In genomic region chr21:15066231-15066577, GRCh38 we compare ENCODE assay signal across 8 cellular contexts. TPM values are rescaled to one million over a fixed set of nuclear protein-coding genes. Genes with fewer than 3 reads are reported as not detected.
A peak's percentile ranks its signal among the peaks of the same experiment; 100 is the strongest.
DNase-seq lines count a peak whose midpoint lies in the region; ATAC-seq and TF ChIP-seq lines count a peak whose summit lies in the region.

No MANE protein-coding gene starts in this region.

- 0% methylated on average over 6 of the region's 6 CpGs for WGBS in right lobe of liver (ENCODE audit: insufficient coverage, low coverage, low lambda C conversion rate, missing lambda C conversion rate)
- WGBS in tibial nerve, 2 donors: 1% methylated on average over 6 of the region's 6 CpGs

- H3K4me1 ChIP-seq in ascending aorta (peaks cover 0 to 16% of the 10 kb centered on the region in 2 donors), right lobe of liver (peaks cover 0 to 13% (median 4%) of the 10 kb centered on the region in 4 donors), tibial nerve (peaks cover 0 to 27% (median 16%) of the 10 kb centered on the region in 4 donors)

- intact Hi-C loops in ascending aorta (cut with DNase I): loop anchor here (5.0 to 10.0 kb wide), 3 partner anchors 61 to 1519 kb away; no protein-coding TSS in a partner anchor
- intact Hi-C loops in right lobe of liver (cut with DNase I): loop anchor here in 1 of 2 donors (10.0 kb wide), 1 partner anchor 201 kb away; no protein-coding TSS in a partner anchor

- TF ChIP-seq POLR2A in right lobe of liver (IDR thresholded peaks at IDR 0.05) (no peak), tibial nerve (IDR thresholded peaks at IDR 0.05) (no peak)

- H3K9me3 Mint-ChIP-seq in activated T-cell treated with anti-CD3 and anti-CD28 coated beads, Interleukin-2, amount 50 U/mL, for 4 hours: no peaks in the 10 kb centered on the region

- H3K36me3 Mint-ChIP-seq in activated T-cell treated with anti-CD3 and anti-CD28 coated beads, Interleukin-2, amount 50 U/mL, for 4 hours (ENCODE audit: insufficient read depth): peaks cover 1% of the 10 kb centered on the region

- no peak for ATAC-seq in activated T-cell treated with anti-CD3 and anti-CD28 coated beads, Interleukin-2, amount 50 U/mL, for 4 hours
- ATAC-seq in right lobe of liver (no peak), HG02981 (IDR thresholded peaks at IDR 0.05; ENCODE audit: unreplicated experiment) (no peak), HG02840 (IDR thresholded peaks at IDR 0.05; ENCODE audit: low FRiP score, unreplicated experiment) (no peak)

- peaks cover 36% of the 10 kb centered on the region for H3K4me1 Mint-ChIP-seq in activated T-cell treated with anti-CD3 and anti-CD28 coated beads, Interleukin-2, amount 50 U/mL, for 4 hours (ENCODE audit: low read depth)

- H3K4me3 ChIP-seq in ascending aorta (peak overlapping the region; percentile 80 to 97), right lobe of liver (peak overlapping the region; percentile 65 to 84 (median 76)), tibial nerve (peak overlapping the region; percentile 88 to 97 (median 96))

- peak overlapping the region; percentile 90 for H3K4me3 Mint-ChIP-seq in activated T-cell treated with anti-CD3 and anti-CD28 coated beads, Interleukin-2, amount 50 U/mL, for 4 hours

- DNase-seq in activated T-cell treated with anti-CD3 and anti-CD28 coated beads, Interleukin-2, amount 50 U/mL, for 4 hours: no peak
- no peak for DNase-seq in activated T-cell treated with anti-CD3 and anti-CD28 coated beads, Interleukin-2, amount 50 U/mL, for 48 hours
- no peak for DNase-seq in ascending aorta (ENCODE audit: low spot score in 2 of 2)
- no peak for DNase-seq in right lobe of liver
- DNase-seq in tibial nerve (ENCODE audit: low spot score in 2 of 2): no peak
- no peak for DNase-seq in NCI-H345 treated with DMSO at 0.1 percent for 48 hours (lab: John Stamatoyannopoulos, UW; ENCODE audit: unreplicated experiment)

- H3K27me3 Mint-ChIP-seq in activated T-cell treated with anti-CD3 and anti-CD28 coated beads, Interleukin-2, amount 50 U/mL, for 4 hours (ENCODE audit: low read depth): peaks cover 15% of the 10 kb centered on the region

- TF ChIP-seq CTCF in ascending aorta (IDR thresholded peaks at IDR 0.05) (no peak), right lobe of liver (IDR thresholded peaks at IDR 0.05) (no peak), tibial nerve (IDR thresholded peaks at IDR 0.05) (no peak)

- no peak for TF ChIP-seq EP300 in tibial nerve (IDR thresholded peaks at IDR 0.05)

- H3K36me3 ChIP-seq in ascending aorta (no peaks in the 10 kb centered on the region), right lobe of liver (no peaks in the 10 kb centered on the region), tibial nerve (no peaks in the 10 kb centered on the region)

- H3K27ac ChIP-seq in ascending aorta: peak overlapping the region; percentile 93 to 95
- peak overlapping the region; percentile 90 to 92 (median 92) for H3K27ac ChIP-seq in right lobe of liver
- peak overlapping the region; percentile 91 to 99 (median 98) for H3K27ac ChIP-seq in tibial nerve

- H3K9me3 ChIP-seq in ascending aorta: no peaks in the 10 kb centered on the region
- no peaks in the 10 kb centered on the region for H3K9me3 ChIP-seq in right lobe of liver
- no peaks in the 10 kb centered on the region for H3K9me3 ChIP-seq in tibial nerve

- H3K27me3 ChIP-seq in ascending aorta: no peaks in the 10 kb centered on the region
- no peaks in the 10 kb centered on the region for H3K27me3 ChIP-seq in right lobe of liver
- no peaks in the 10 kb centered on the region for H3K27me3 ChIP-seq in tibial nerve

RNA-seq across cellular contexts. Expression of gene NRIP1, which starts 1.4 kb away (rescaled TPM):
- total RNA-seq in activated T-cell treated with anti-CD3 and anti-CD28 coated beads, Interleukin-2, amount 50 U/mL, for 4 hours: 10 to 100 TPM; 26.3 to 27.3 (median 27.1) TPM
- 4.8 TPM for total RNA-seq in ascending aorta
- total RNA-seq in right lobe of liver: 10 to 100 TPM; 15.4 to 34.0 (median 21.5) TPM
- total RNA-seq in tibial nerve: 10 to 100 TPM; 31.0 to 33.0 (median 32.2) TPM
